8 cellular contexts compared by ENCODE assay signal in genomic region chr12:107685360-107686248, GRCh38. TPM values are rescaled to one million over a fixed set of nuclear protein-coding genes. Genes with fewer than 3 reads are reported as not detected.
DNase-seq lines count a peak whose midpoint lies in the region; ATAC-seq lines count a peak whose summit lies in the region.

TSS of gene PWP1 (plus strand) at chr12:107685799. CDS start at chr12:107685900, 101 bp downstream.

- H3K9me3 Mint-ChIP-seq in effector memory CD8-positive, alpha-beta T cell = no peaks in the 10 kb centered on the region

- no peaks in the 10 kb centered on the region for H3K27me3 Mint-ChIP-seq in effector memory CD8-positive, alpha-beta T cell

- H3K27ac Mint-ChIP-seq in effector memory CD8-positive, alpha-beta T cell = peak within 1 kb of the TSS; percentile 96 to 98

- DNase-seq in COLO829 (ENCODE audit: low spot score) (peak; percentile 97), HT1080 (ENCODE audit: low read depth) (peak; percentile 90), NOMO-1 (lab: John Stamatoyannopoulos, UW; ENCODE audit: unreplicated experiment in 2 of 2) (peak; percentile 90 to 93), medulla oblongata (ENCODE audit: extremely low spot score) (peak; percentile 96)
- DNase-seq in effector memory CD8-positive, alpha-beta T cell = peak; percentile 93 to 95 (median 95)
- peak; percentile 89 to 92 (median 91) for DNase-seq in stimulated activated CD4-positive, alpha-beta T cell treated with anti-CD3 and anti-CD28 coated beads, TNF-alpha, amount 100 ng/mL, for 48 hours (ENCODE audit: low read depth in 3 of 3)

- ATAC-seq in GM21360 (IDR thresholded peaks at IDR 0.05; ENCODE audit: unreplicated experiment) = peak; percentile 88
- ATAC-seq in effector memory CD8-positive, alpha-beta T cell (replicated peaks) = peak; percentile 89

- peaks cover 41% of the 10 kb centered on the region for H3K36me3 Mint-ChIP-seq in effector memory CD8-positive, alpha-beta T cell (ENCODE audit: insufficient read depth)

- CTCF ChIA-PET in activated CD8-positive, alpha-beta memory T cell treated with anti-CD3 and anti-CD28 coated beads for 36 hours (lab: Charles Lee) = interaction anchor here (1.4 kb wide), 1 partner anchor 9 kb away, joined by 4 read pairs; no protein-coding TSS in a partner anchor

- POLR2A ChIA-PET in activated CD8-positive, alpha-beta memory T cell treated with anti-CD3 and anti-CD28 coated beads for 36 hours (lab: Charles Lee) = interaction anchor here (0.7 kb wide), 1 partner anchor 207 kb away, joined by 3 read pairs; no protein-coding TSS in a partner anchor

- peaks cover 20 to 24% of the 10 kb centered on the region in 2 donors for H3K4me1 Mint-ChIP-seq in effector memory CD8-positive, alpha-beta T cell (ENCODE audit: low read depth in 2 of 2)

- peak within 1 kb of the TSS; percentile 97 to 100 for H3K4me3 Mint-ChIP-seq in effector memory CD8-positive, alpha-beta T cell

RNA-seq across cellular contexts. Expression of gene PWP1, which starts in this region (rescaled TPM):
- 52.9 and 59.2 TPM in 2 replicates for total RNA-seq in HT1080 (2014; rRNA removed; shearing (Covaris generic))
- polyA plus RNA-seq in HT1080 (2015; cell fraction: cytosol; rRNA removed) = 70.5 and 81.5 TPM in 2 replicates
- 104 and 120 TPM in 2 replicates for polyA plus RNA-seq in HT1080 (2015; cell fraction: nucleus; rRNA removed)
- total RNA-seq in activated CD8-positive, alpha-beta memory T cell treated with anti-CD3 and anti-CD28 coated beads for 36 hours = 10 to 100 TPM; 70.6 to 71.5 TPM

Comparison
In these comparisons a context has a peak if more than half of its experiments do, and no peak if none do; other contexts are left out.
1. Peak in every context shown above with its lines: DNase-seq and ATAC-seq.